ENCODE assay signal across 16 cellular contexts in the genomic region with DNA sequence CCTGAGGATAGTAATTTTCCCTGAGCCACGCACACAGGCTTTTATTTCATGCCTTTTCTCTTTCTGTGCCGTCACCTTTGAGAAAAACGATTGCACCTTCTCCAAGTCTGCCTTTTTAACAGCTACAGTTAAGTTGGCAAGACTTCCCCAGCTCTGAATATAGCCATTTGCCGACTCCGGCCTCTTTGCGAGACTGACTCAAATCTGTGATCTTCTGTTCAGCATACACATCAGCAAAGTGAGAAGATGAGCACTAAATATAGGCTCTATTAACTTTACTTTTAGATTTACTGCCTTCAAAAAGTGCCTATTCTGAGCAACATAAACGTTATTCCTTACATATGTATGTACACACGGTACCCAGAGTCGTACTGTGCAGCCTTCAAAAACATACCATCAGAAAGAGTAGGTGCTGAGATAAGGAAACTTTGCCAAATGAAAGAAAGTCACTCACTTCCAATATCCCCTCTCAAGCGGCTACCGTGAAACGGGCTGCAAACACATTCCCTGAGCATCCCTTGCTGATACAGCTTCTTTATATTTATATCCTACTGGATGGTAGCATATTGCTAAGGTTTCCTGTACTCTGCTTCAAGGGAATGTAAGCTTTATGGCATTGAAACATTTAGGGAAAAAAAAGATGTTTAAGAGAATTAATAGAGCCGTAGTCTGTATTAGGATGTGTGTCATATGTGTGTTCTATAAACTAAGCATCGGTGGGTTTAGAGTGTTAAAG.
DNase-seq lines count a peak whose midpoint lies in the region; ATAC-seq and TF ChIP-seq lines count a peak whose summit lies in the region.
"Had no signal": no experiment of that assay in that cellular context is flagged by ENCODE, and none has a peak within 500 bp of the region (broad histone marks: within the 10 kb centered on the region; RNA-seq: fewer than 3 reads in every experiment).

No MANE protein-coding gene starts in this region.

- H3K27me3 ChIP-seq in left ventricle myocardium inferior (ENCODE audit: low read depth) (no peaks in the 10 kb centered on the region), psoas muscle (ENCODE audit: insufficient read depth in 3 of 3, low read length in 2 of 3) (no peaks in the 10 kb centered on the region)

- peaks cover 38% of the 10 kb centered on the region for H3K4me1 ChIP-seq in left ventricle myocardium inferior
- peaks cover 27% of the 10 kb centered on the region for H3K4me1 ChIP-seq in psoas muscle

- H3K9me3 ChIP-seq in left ventricle myocardium inferior (replicated peaks) (no peaks in the 10 kb centered on the region), psoas muscle (no peaks in the 10 kb centered on the region)

- H3K36me3 ChIP-seq in left ventricle myocardium inferior (no peaks in the 10 kb centered on the region), psoas muscle (ENCODE audit: insufficient read depth in 1 of 2, low read depth in 1 of 2) (peaks cover 0 to 3% of the 10 kb centered on the region in 2 donors)

- intact Hi-C loops in left ventricle myocardium inferior (cut with micrococcal nuclease) (no loop called here), psoas muscle (cut with DNase I) (no loop called here)

- peak overlapping the region; percentile 65 to 75 for H3K27ac ChIP-seq in coronary artery
- H3K27ac ChIP-seq in left ventricle myocardium inferior (replicated peaks) = peak overlapping the region; percentile 70
- peak overlapping the region; percentile 53 for H3K27ac ChIP-seq in psoas muscle

- WGBS in psoas muscle, 3 donors = 30 to 41% (median 34%) methylated on average over 14 of the region's 14 CpGs

- H3K4me3 ChIP-seq in coronary artery = no peak overlapping the region
- H3K4me3 ChIP-seq in left ventricle myocardium inferior = peak overlapping the region; percentile 10
- no peak overlapping the region for H3K4me3 ChIP-seq in psoas muscle

- peak in 3 of 4 donors; percentile 40 to 55 (median 47) for ATAC-seq in psoas muscle

- DNase-seq in coronary artery (ENCODE audit: low spot score) (no peak), left ventricle myocardium inferior (no peak), psoas muscle (no peak), NCI-H146 (lab: John Stamatoyannopoulos, UW) (no peak), NCI-H1092 (lab: John Stamatoyannopoulos, UW) (no peak), NCI-H1436 treated with DMSO at 0.1 percent for 48 hours (lab: John Stamatoyannopoulos, UW) (no peak)
- DNase-seq in effector CD4-positive, alpha-beta T cell = no peak
- DNase-seq: CD4-positive, CD25-positive, alpha-beta regulatory T cell; EL; GOT3; Kasumi-1; MM.1S; NCI-H1105 treated with DMSO at 0.1 percent for 48 hours; NCI-H2029; NCI-H2171 treated with DMSO at 0.1 percent for 48 hours; NCI-H774 had no signal

- TF ChIP-seq CTCF in coronary artery (IDR thresholded peaks at IDR 0.05) (no peak), left ventricle myocardium inferior (IDR thresholded peaks at IDR 0.05; ENCODE audit: borderline replicate concordance) (no peak), psoas muscle (IDR thresholded peaks at IDR 0.05) (no peak)
